ENCODE assay signal across 8 cellular contexts in the genomic region with DNA sequence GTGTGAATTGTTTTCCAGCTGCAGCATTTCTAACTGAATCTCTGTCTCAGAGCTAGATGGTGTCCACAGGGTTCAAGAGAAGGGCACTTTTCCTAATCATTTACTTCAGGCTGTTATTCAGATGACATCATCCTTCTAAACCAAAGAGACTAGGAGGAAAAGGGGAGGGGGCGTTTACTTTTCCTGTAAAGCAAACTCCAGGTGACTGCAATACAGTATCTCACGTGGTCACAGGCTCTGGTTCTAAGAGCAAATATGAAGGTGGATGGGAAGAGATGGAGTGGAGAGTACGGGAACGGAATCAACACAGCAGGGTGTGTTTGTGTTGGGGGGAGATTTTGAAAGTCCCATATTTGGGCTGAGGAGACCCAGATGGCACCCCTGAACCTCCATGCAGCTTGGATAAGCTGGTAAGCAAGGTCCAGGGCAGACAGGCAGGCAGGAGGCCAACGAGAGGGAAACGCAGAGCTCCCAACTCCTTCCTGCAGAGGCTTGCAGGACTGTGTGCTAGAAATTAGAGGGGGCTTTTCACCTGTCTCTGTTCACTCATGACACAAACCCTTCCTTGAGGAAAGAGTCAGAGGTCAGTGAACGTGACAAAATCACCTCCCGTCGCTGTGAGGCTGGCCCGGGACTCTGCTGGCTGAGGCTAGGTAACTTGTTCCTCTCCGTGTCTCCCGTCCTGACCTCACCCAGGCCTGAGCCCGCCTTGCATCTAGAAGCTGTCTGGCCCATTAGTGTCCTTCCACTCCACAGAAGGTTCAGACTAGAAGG.
A peak's percentile ranks its signal among the peaks of the same experiment; 100 is the strongest.
DNase-seq lines count a peak whose midpoint lies in the region; ATAC-seq and TF ChIP-seq lines count a peak whose summit lies in the region.

No MANE protein-coding gene starts in this region.

- peaks cover 28% of the 10 kb centered on the region for H3K4me1 ChIP-seq in HUES48 (ENCODE audit: control insufficient read depth, insufficient read depth, low read length)
- H3K4me1 ChIP-seq in liver (ENCODE audit: control insufficient read depth in 4 of 4, insufficient read depth in 4 of 4, low read length in 3 of 4): peaks cover 5 to 27% (median 11%) of the 10 kb centered on the region in 4 donors
- no peaks in the 10 kb centered on the region for H3K4me1 ChIP-seq in SJCRH30

- no peak for ATAC-seq in GM21825 (IDR thresholded peaks at IDR 0.05; ENCODE audit: unreplicated experiment)

- no peaks in the 10 kb centered on the region for H3K36me3 ChIP-seq in HUES48 (ENCODE audit: control insufficient read depth, insufficient read depth, low read length)
- H3K36me3 ChIP-seq in liver (ENCODE audit: control insufficient read depth in 4 of 4, insufficient read depth in 3 of 4, low read depth in 1 of 4, low read length in 3 of 4): no peaks in the 10 kb centered on the region
- no peaks in the 10 kb centered on the region for H3K36me3 ChIP-seq in SJCRH30

- TF ChIP-seq CTCF in liver (IDR thresholded peaks at IDR 0.05; ENCODE audit: low read depth, low read length, missing input control): no peak

- H3K27me3 ChIP-seq in HUES48 (ENCODE audit: control insufficient read depth, insufficient read depth, low read length): no peaks in the 10 kb centered on the region
- no peaks in the 10 kb centered on the region for H3K27me3 ChIP-seq in liver (ENCODE audit: control insufficient read depth in 4 of 4, insufficient read depth in 4 of 4, low read length in 3 of 4)
- H3K27me3 ChIP-seq in SJCRH30: no peaks in the 10 kb centered on the region; the same call in 1 of the 2 replicates

- DNase-seq in DMS153 (lab: John Stamatoyannopoulos, UW): peak; percentile 98
- peak; percentile 0 for DNase-seq in OCI-M1 (lab: John Stamatoyannopoulos, UW)
- DNase-seq in central memory CD4-positive, alpha-beta T cell: no peak
- no peak for DNase-seq in SJCRH30
- DNase-seq in stimulated activated CD4-positive, alpha-beta T cell treated with anti-CD3 and anti-CD28 coated beads, Interleukin-2, amount 100 ng/mL, for 24 hours: no peak

- H3K27ac ChIP-seq in HUES48 (ENCODE audit: low read depth, low read length): peak overlapping the region; percentile 53
- H3K27ac ChIP-seq in liver (ENCODE audit: low read depth in 1 of 2, low read length in 2 of 2): peak overlapping the region; percentile 74 to 80
- no peak overlapping the region for H3K27ac ChIP-seq in SJCRH30

- no peaks in the 10 kb centered on the region for H3K9me3 ChIP-seq in HUES48 (ENCODE audit: control insufficient read depth, insufficient read depth, low read length)
- no peaks in the 10 kb centered on the region for H3K9me3 ChIP-seq in liver (ENCODE audit: control insufficient read depth in 4 of 4, low read length in 3 of 4)
- H3K9me3 ChIP-seq in SJCRH30 (replicated peaks): no peaks in the 10 kb centered on the region

- peak; percentile 29 to 34 for TF ChIP-seq RAD21 in liver (IDR thresholded peaks at IDR 0.05)

- H3K4me3 ChIP-seq in HUES48 (ENCODE audit: low read depth, low read length) (no peak overlapping the region), liver (ENCODE audit: low read depth in 1 of 3, low read length in 3 of 3) (no peak overlapping the region), SJCRH30 (no peak overlapping the region)

- no peak overlapping the region for H3K9ac ChIP-seq in HUES48 (ENCODE audit: low read depth, low read length)
- peak overlapping the region; percentile 38 to 55 for H3K9ac ChIP-seq in liver (ENCODE audit: low read depth in 1 of 2, low read length in 2 of 2)

- WGBS in liver: 70% methylated on average over 13 of the region's 13 CpGs

TF ChIP-seq in liver, 16 proteins besides CTCF, POLR2A, EP300 and RAD21:
- TF ChIP-seq TAF1 (conservative IDR thresholded peaks at IDR 0.05): no peak
- TF ChIP-seq, protein P1, sequence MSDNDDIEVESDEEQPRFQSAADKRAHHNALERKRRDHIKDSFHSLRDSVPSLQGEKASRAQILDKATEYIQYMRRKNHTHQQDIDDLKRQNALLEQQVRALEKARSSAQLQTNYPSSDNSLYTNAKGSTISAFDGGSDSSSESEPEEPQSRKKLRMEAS (IDR thresholded peaks at IDR 0.05): peak; percentile 80
- TF ChIP-seq HNF4G (IDR thresholded peaks at IDR 0.05): no peak
- peak; percentile 90 to 94 for TF ChIP-seq JUND (IDR thresholded peaks at IDR 0.05)
- peak; percentile 64 for TF ChIP-seq YY1 (IDR thresholded peaks at IDR 0.05)
- TF ChIP-seq, protein P2, sequence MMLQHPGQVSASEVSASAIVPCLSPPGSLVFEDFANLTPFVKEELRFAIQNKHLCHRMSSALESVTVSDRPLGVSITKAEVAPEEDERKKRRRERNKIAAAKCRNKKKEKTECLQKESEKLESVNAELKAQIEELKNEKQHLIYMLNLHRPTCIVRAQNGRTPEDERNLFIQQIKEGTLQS (IDR thresholded peaks at IDR 0.05): peak; percentile 84
- TF ChIP-seq EGR1 (IDR thresholded peaks at IDR 0.05; ENCODE audit: low read depth in 2 of 2): no peak
- TF ChIP-seq FOXA1 (IDR thresholded peaks at IDR 0.05): peak; percentile 75
- TF ChIP-seq RXRA (IDR thresholded peaks at IDR 0.05): peak; percentile 79 to 85
- TF ChIP-seq NR2F2 (IDR thresholded peaks at IDR 0.05): no peak
- peak; percentile 85 for TF ChIP-seq SP1 (IDR thresholded peaks at IDR 0.05)
- TF ChIP-seq FOXA2 (IDR thresholded peaks at IDR 0.05): peak; percentile 75
- TF ChIP-seq, protein P3, sequence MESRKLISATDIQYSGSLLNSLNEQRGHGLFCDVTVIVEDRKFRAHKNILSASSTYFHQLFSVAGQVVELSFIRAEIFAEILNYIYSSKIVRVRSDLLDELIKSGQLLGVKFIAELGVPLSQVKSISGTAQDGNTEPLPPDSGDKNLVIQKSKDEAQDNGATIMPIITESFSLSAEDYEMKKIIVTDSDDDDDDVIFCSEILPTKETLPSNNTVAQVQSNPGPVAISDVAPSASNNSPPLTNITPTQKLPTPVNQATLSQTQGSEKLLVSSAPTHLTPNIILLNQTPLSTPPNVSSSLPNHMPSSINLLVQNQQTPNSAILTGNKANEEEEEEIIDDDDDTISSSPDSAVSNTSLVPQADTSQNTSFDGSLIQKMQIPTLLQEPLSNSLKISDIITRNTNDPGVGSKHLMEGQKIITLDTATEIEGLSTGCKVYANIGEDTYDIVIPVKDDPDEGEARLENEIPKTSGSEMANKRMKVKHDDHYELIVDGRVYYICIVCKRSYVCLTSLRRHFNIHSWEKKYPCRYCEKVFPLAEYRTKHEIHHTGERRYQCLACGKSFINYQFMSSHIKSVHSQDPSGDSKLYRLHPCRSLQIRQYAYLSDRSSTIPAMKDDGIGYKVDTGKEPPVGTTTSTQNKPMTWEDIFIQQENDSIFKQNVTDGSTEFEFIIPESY (IDR thresholded peaks at IDR 0.05): peak; percentile 74
- peak; percentile 62 to 75 for TF ChIP-seq HNF4A (conservative IDR thresholded peaks at IDR 0.05)

Comparison
In these comparisons a context has a peak if more than half of its experiments do, and no peak if none do; other contexts are left out.
1. DNase-seq: peak in DMS153 (single experiment) and OCI-M1 (single experiment); none in central memory CD4-positive, alpha-beta T cell (single experiment), SJCRH30 (0 of 2) and stimulated activated CD4-positive, alpha-beta T cell treated with anti-CD3 and anti-CD28 coated beads, Interleukin-2, amount 100 ng/mL, for 24 hours (0 of 2).